In genomic region chr5:38534122-38534408, GRCh38 we compare ENCODE assay signal across 1 cellular context.
TF ChIP-seq lines count a peak whose summit lies in the region.

No MANE protein-coding gene starts in this region.

TF ChIP-seq in HepG2, 621 proteins besides CTCF, POLR2A, EP300 and RAD21 (continued from another document):
- 0 out of 2 replicates have a peak, but pooled peaks have one; percentile 3 for TF ChIP-seq SNAPC4 (CRISPR knock-in tag; IDR thresholded peaks at IDR 0.05)
- no peak for TF ChIP-seq TP53 (CRISPR knock-in tag; conservative IDR thresholded peaks at IDR 0.05)
- no peak for TF ChIP-seq KIAA2018 (CRISPR knock-in tag; IDR thresholded peaks at IDR 0.05; ENCODE audit: borderline replicate concordance)
TF ChIP-seq in HepG2: peak in this region for 4.
